In the genomic region with DNA sequence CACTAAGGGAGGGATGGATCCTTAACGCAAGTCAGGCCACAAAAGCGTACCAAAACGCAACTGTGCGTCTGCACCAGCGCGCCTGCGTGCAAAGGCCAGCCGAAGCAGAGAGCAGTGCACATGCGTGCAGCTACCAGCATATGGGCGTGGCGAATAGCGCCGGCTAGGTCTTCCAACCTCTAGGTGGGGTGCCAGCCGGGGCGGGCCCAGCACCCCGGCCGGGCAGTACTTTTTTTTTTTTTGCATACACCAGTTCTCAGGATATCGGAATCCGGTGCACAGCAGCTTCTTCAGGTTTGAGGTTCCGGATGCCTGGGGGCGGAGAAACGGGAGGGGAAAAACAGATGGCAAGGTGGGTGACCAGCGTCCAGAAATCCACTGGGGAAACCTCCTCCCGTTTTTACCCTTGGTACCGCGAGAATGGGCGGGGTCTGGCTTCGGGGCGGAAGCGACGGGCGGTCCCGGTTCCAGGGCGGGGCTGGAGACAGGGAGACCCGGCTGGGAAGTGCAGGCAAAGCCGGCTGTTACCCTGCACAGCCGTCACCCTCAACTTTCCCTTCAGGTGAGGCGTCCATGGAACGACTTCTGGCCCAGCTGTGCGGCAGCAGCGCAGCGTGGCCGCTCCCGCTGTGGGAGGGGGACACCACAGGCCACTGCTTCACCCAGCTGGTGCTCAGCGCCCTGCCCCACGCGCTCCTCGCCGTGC, we compare ENCODE assay signal across 1 cellular context.
TF ChIP-seq lines count a peak whose summit lies in the region.

A gene with protein sequence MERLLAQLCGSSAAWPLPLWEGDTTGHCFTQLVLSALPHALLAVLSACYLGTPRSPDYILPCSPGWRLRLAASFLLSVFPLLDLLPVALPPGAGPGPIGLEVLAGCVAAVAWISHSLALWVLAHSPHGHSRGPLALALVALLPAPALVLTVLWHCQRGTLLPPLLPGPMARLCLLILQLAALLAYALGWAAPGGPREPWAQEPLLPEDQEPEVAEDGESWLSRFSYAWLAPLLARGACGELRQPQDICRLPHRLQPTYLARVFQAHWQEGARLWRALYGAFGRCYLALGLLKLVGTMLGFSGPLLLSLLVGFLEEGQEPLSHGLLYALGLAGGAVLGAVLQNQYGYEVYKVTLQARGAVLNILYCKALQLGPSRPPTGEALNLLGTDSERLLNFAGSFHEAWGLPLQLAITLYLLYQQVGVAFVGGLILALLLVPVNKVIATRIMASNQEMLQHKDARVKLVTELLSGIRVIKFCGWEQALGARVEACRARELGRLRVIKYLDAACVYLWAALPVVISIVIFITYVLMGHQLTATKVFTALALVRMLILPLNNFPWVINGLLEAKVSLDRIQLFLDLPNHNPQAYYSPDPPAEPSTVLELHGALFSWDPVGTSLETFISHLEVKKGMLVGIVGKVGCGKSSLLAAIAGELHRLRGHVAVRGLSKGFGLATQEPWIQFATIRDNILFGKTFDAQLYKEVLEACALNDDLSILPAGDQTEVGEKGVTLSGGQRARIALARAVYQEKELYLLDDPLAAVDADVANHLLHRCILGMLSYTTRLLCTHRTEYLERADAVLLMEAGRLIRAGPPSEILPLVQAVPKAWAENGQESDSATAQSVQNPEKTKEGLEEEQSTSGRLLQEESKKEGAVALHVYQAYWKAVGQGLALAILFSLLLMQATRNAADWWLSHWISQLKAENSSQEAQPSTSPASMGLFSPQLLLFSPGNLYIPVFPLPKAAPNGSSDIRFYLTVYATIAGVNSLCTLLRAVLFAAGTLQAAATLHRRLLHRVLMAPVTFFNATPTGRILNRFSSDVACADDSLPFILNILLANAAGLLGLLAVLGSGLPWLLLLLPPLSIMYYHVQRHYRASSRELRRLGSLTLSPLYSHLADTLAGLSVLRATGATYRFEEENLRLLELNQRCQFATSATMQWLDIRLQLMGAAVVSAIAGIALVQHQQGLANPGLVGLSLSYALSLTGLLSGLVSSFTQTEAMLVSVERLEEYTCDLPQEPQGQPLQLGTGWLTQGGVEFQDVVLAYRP (N-terminal part only) (plus strand): TSS at position 136 of the 706 bp plus-strand sequence. CDS start 438 bp downstream, at position 574.

TF ChIP-seq in H1, 55 proteins besides CTCF, POLR2A, EP300 and RAD21:
- TF ChIP-seq JUND (IDR thresholded peaks at IDR 0.05; ENCODE audit: low read length) (no peak), PHF8 (conservative IDR thresholded peaks at IDR 0.05; ENCODE audit: low read depth, low read length) (peak; percentile 79), SIN3A (conservative IDR thresholded peaks at IDR 0.05 in 1 of 2, IDR thresholded peaks at IDR 0.05 in 1 of 2; ENCODE audit: low read depth in 1 of 2, low read length in 2 of 2) (peak; percentile 30 to 65; a peak in 2 of 4 replicates), RBBP5 (IDR thresholded peaks at IDR 0.05; ENCODE audit: borderline replicate concordance, low read depth, low read length) (0 out of 2 replicates have a peak, but pooled peaks have one; percentile 37), BRCA1 (IDR thresholded peaks at IDR 0.05; ENCODE audit: low read depth, low read length) (peak; percentile 81), POLR2AphosphoS5 (IDR thresholded peaks at IDR 0.05; ENCODE audit: low read depth, low read length) (peak; percentile 62; the same call in 1 of the 2 replicates), TAF1 (IDR thresholded peaks at IDR 0.05; ENCODE audit: low read depth, low read length) (peak; percentile 45; the same call in 1 of the 2 replicates), RXRA (IDR thresholded peaks at IDR 0.05; ENCODE audit: insufficient read depth, low read depth, low read length) (0 out of 2 replicates have a peak, but pooled peaks have one; percentile 23), TBP (IDR thresholded peaks at IDR 0.05; ENCODE audit: low read depth, low read length) (peak; percentile 34; the same call in 1 of the 2 replicates), GABPA (IDR thresholded peaks at IDR 0.05; ENCODE audit: borderline replicate concordance, insufficient read depth, low read length) (no peak), SP4 (IDR thresholded peaks at IDR 0.05; ENCODE audit: low read length) (0 out of 2 replicates have a peak, but pooled peaks have one; percentile 55), MAX (IDR thresholded peaks at IDR 0.05) (peak; percentile 89), CBX8 (IDR thresholded peaks at IDR 0.05; ENCODE audit: borderline replicate concordance, low read depth, low read length) (no peak), E2F6 (IDR thresholded peaks at IDR 0.05) (peak; percentile 75), NRF1 (IDR thresholded peaks at IDR 0.05; ENCODE audit: low read depth, low read length) (peak; percentile 41; the same call in 1 of the 2 replicates), KDM4A (IDR thresholded peaks at IDR 0.05; ENCODE audit: low read depth, low read length, severe bottlenecking) (peak; percentile 61), ASH2L (IDR thresholded peaks at IDR 0.05; ENCODE audit: low read length) (peak; percentile 27), CHD2 (IDR thresholded peaks at IDR 0.05; ENCODE audit: low read length) (peak; percentile 96), TCF12 (IDR thresholded peaks at IDR 0.05; ENCODE audit: low read depth, low read length) (no peak)
